18 cellular contexts compared by ENCODE assay signal in the genomic region with DNA sequence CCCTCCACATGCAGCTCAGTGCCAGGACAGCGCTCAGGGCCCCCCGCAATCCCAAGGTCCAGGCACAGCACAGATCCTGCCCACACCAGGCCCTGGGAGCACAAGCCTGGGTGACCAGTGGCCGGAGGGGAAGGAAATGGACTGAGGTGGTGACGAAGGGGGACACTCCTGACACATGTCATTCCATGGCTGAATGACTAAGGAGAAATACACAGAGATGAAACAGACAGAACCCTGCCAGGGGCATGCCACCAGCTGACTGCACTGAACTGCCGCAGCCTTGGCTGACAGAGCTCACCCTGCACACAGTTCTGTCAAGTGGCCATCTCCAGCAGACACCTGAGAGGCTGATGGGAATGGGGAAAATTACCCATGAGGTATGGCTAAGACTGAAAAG. TPM values are rescaled to one million over a fixed set of nuclear protein-coding genes. Genes with fewer than 3 reads are reported as not detected.
DNase-seq lines count a peak whose midpoint lies in the region; ATAC-seq, FAIRE-seq and TF ChIP-seq lines count a peak whose summit lies in the region.
"Had no signal": no experiment of that assay in that cellular context is flagged by ENCODE, and none has a peak within 500 bp of the region (broad histone marks: within the 10 kb centered on the region; RNA-seq: fewer than 3 reads in every experiment).

No MANE protein-coding gene starts in this region.

- H3K79me1 ChIP-seq in trophoblast cell (ENCODE audit: low read length) (peaks cover 33% of the 10 kb centered on the region), mesendoderm (ENCODE audit: low read length) (no peaks in the 10 kb centered on the region)

- H2AFZ ChIP-seq in trophoblast cell (ENCODE audit: insufficient read depth, low read length, poor library complexity), result no peak overlapping the region

- ATAC-seq in heart right ventricle (peak; percentile 19 to 74 (median 62)), HG03521 (IDR thresholded peaks at IDR 0.05; ENCODE audit: unreplicated experiment) (no peak)
- ATAC-seq: activated T-cell treated with anti-CD3 and anti-CD28 coated beads, Interleukin-2, amount 50 U/mL, for 72 hours had no signal

- H3K36me3 ChIP-seq in heart right ventricle, result no peaks in the 10 kb centered on the region
- H3K36me3 ChIP-seq in trophoblast cell (ENCODE audit: control insufficient read depth in 1 of 2, insufficient read depth in 2 of 2, low read length in 2 of 2), result no peaks in the 10 kb centered on the region
- no peaks in the 10 kb centered on the region for H3K36me3 ChIP-seq in mesendoderm (ENCODE audit: control insufficient read depth, insufficient read depth, low read length)
- H3K36me3 ChIP-seq: pancreas had no signal

- H3K9me3 ChIP-seq in heart right ventricle (no peaks in the 10 kb centered on the region), trophoblast cell (ENCODE audit: insufficient read depth, low read depth, low read length) (peaks cover 13% of the 10 kb centered on the region)
- H3K9me3 ChIP-seq: pancreas, testis had no signal

- H3K27me3 ChIP-seq in heart right ventricle (no peaks in the 10 kb centered on the region), trophoblast cell (ENCODE audit: insufficient read depth, low read length) (no peaks in the 10 kb centered on the region), mesendoderm (ENCODE audit: insufficient read depth, low read length, poor library complexity) (no peaks in the 10 kb centered on the region)
- H3K27me3 ChIP-seq: pancreas, testis had no signal

- no peak for FAIRE-seq in H54 (lab: Jason Lieb, UNC)
- FAIRE-seq: pancreas had no signal

- H4K8ac ChIP-seq in trophoblast cell (ENCODE audit: low read depth, low read length), result peak overlapping the region; percentile 24
- H4K8ac ChIP-seq in mesendoderm (ENCODE audit: low read depth, low read length), result no peak overlapping the region

- DNase-seq in DMS79 (lab: John Stamatoyannopoulos, UW) (peak; percentile 14), NCI-H510A (lab: John Stamatoyannopoulos, UW) (peak; percentile 29), heart right ventricle (peak in 1 of 2 donors; percentile 22), trophoblast cell (peak in 1 of 2 donors; percentile 58), mesendoderm (no peak), iPS-NIHi7 (ENCODE audit: extremely low spot score) (no peak), H54 (ENCODE audit: insufficient read length, low spot score) (no peak)
- DNase-seq: activated CD4-positive, alpha-beta T cell treated with anti-CD3 and anti-CD28 coated beads, Interleukin-2, amount 10 ng/mL, durations not matched to agents 24 days and 14 days; activated T-cell treated with anti-CD3 and anti-CD28 coated beads, Interleukin-2, amount 50 U/mL, for 72 hours; anterior cingulate cortex; Karpas-422; midbrain; NCI-H1694; stimulated activated CD4-positive, alpha-beta T cell treated with anti-CD3 and anti-CD28 coated beads, Interleukin-15, amount 100 ng/mL, for 24 hours; T1000; testis had no signal

- H2BK15ac ChIP-seq in mesendoderm (replicated peaks; ENCODE audit: low read depth), result no peak overlapping the region

- TF ChIP-seq POLR2A in H54 (IDR thresholded peaks at IDR 0.05; ENCODE audit: low read depth, low read length), result no peak

- H2BK5ac ChIP-seq in trophoblast cell (ENCODE audit: low read depth, low read length, poor library complexity) (no peak overlapping the region), mesendoderm (ENCODE audit: low read length) (no peak overlapping the region)

- H2BK120ac ChIP-seq in trophoblast cell (ENCODE audit: insufficient read depth, low read length, poor library complexity), result peak overlapping the region; percentile 65
- H2BK120ac ChIP-seq in mesendoderm (ENCODE audit: low read depth, low read length), result no peak overlapping the region

- TF ChIP-seq CTCF in heart right ventricle (IDR thresholded peaks at IDR 0.05), result no peak

- peak overlapping the region; percentile 61 for H4K91ac ChIP-seq in trophoblast cell (ENCODE audit: low read depth, low read length)

- peak overlapping the region; percentile 47 for H2AK5ac ChIP-seq in trophoblast cell (ENCODE audit: low read length)
- no peak overlapping the region for H2AK5ac ChIP-seq in mesendoderm (ENCODE audit: low read length)

- H3K4me2 ChIP-seq in trophoblast cell (ENCODE audit: low read length), result no peak overlapping the region
- H3K4me2 ChIP-seq in mesendoderm (ENCODE audit: low read length), result no peak overlapping the region

- no peak overlapping the region for H4K12ac ChIP-seq in trophoblast cell (ENCODE audit: low read depth, low read length)

- H2BK12ac ChIP-seq in trophoblast cell (ENCODE audit: low read length), result peak overlapping the region; percentile 88

- H4K5ac ChIP-seq in mesendoderm (ENCODE audit: low read length), result no peak overlapping the region

- H3K4ac ChIP-seq in trophoblast cell (ENCODE audit: low read depth, low read length) (no peak overlapping the region), mesendoderm (ENCODE audit: low read depth, low read length) (no peak overlapping the region)

- H3K79me2 ChIP-seq in trophoblast cell (ENCODE audit: control insufficient read depth, insufficient read depth, low read length, poor library complexity) (peaks cover 2% of the 10 kb centered on the region), mesendoderm (ENCODE audit: control insufficient read depth, insufficient read depth, low read length) (no peaks in the 10 kb centered on the region)

- peak overlapping the region in 7 of 10 donors; percentile 22 to 80 (median 45) for H3K27ac ChIP-seq in heart right ventricle
- no peak overlapping the region for H3K27ac ChIP-seq in trophoblast cell (ENCODE audit: low read depth, low read length)
- no peak overlapping the region for H3K27ac ChIP-seq in mesendoderm (ENCODE audit: low read depth, low read length)
- H3K27ac ChIP-seq: testis had no signal

- H3K18ac ChIP-seq in trophoblast cell (ENCODE audit: low read length), result peak overlapping the region; percentile 10
- H3K18ac ChIP-seq in mesendoderm (ENCODE audit: low read length), result no peak overlapping the region

- H3K4me3 ChIP-seq in heart right ventricle (no peak overlapping the region), trophoblast cell (ENCODE audit: low read depth, low read length) (no peak overlapping the region), mesendoderm (ENCODE audit: low read length) (no peak overlapping the region)
- H3K4me3 ChIP-seq: pancreas, testis had no signal

- H3K4me1 ChIP-seq in heart right ventricle (peaks cover 0 to 35% (median 9%) of the 10 kb centered on the region in 9 donors), trophoblast cell (ENCODE audit: control insufficient read depth in 1 of 2, insufficient read depth in 2 of 2, low read length in 2 of 2) (peaks cover 20 to 26% of the 10 kb centered on the region in 2 experiments), mesendoderm (ENCODE audit: control insufficient read depth, low read depth, low read length) (no peaks in the 10 kb centered on the region)
- H3K4me1 ChIP-seq: pancreas had no signal

- no peak overlapping the region for H3K56ac ChIP-seq in mesendoderm (ENCODE audit: low read length)

- no peak overlapping the region for H3K23ac ChIP-seq in trophoblast cell (ENCODE audit: low read length)
- H3K23ac ChIP-seq in mesendoderm (ENCODE audit: low read length), result no peak overlapping the region

- peak overlapping the region; percentile 78 for H3K14ac ChIP-seq in trophoblast cell (ENCODE audit: low read length)

- H3K9ac ChIP-seq in trophoblast cell (ENCODE audit: low read length) (no peak overlapping the region), mesendoderm (ENCODE audit: low read length) (no peak overlapping the region)

- intact Hi-C loops in heart right ventricle (cut with DNase I), result no loop called here

- WGBS in heart right ventricle, 2 donors, result 70 to 92% methylated on average over 5 of the region's 5 CpGs
- WGBS in trophoblast cell (ENCODE audit: extremely low coverage, insufficient coverage, insufficient read length), result no CpG with 5 or more reads among the region's 5 CpGs
- no CpG with 5 or more reads among the region's 5 CpGs for WGBS in mesendoderm (ENCODE audit: extremely low coverage, insufficient coverage, low lambda C conversion rate)

RNA-seq across cellular contexts. Expression of gene HSF2BP, which starts 56.1 kb away (rescaled TPM):
- under 1 TPM in 5 of 10 donors, not detected in 5; 0.12 to 0.51 (median 0.18) TPM for total RNA-seq in heart right ventricle
- polyA plus RNA-seq in heart right ventricle, result under 1 TPM in 1 of 2 donors, not detected in 1; 0.16 TPM
- polyA plus RNA-seq in trophoblast cell (2013), result 1.7 and 1.8 TPM in 2 replicates
- polyA plus RNA-seq in mesendoderm (2013, experiment 1 of 2), result 1.2 TPM
- polyA plus RNA-seq in mesendoderm (2013, experiment 2 of 2), result 1.1 TPM

RNA-seq across cellular contexts. Expression of gene RRP1B, which starts 56.1 kb away (rescaled TPM):
- total RNA-seq in heart right ventricle, result 10 to 100 TPM in 2 of 10 donors, 1 to 10 TPM in 8; 7.1 to 11.3 (median 8.6) TPM
- polyA plus RNA-seq in heart right ventricle, result 1 to 10 TPM; 5.0 to 5.9 TPM
- 14.3 and 14.8 TPM in 2 replicates for polyA plus RNA-seq in trophoblast cell (2013)
- 67.8 TPM for polyA plus RNA-seq in mesendoderm (2013, experiment 1 of 2)
- polyA plus RNA-seq in mesendoderm (2013, experiment 2 of 2), result 67.4 TPM

Comparison
In these comparisons a context has a peak if more than half of its experiments do, and no peak if none do; other contexts are left out.
1. DNase-seq: peak in DMS79 (single experiment) and NCI-H510A (single experiment); none in mesendoderm (single experiment), iPS-NIHi7 (single experiment) and H54 (single experiment).
2. H3K27ac ChIP-seq: peak in heart right ventricle (7 of 10); none in trophoblast cell (single experiment) and mesendoderm (single experiment).